Comparison of ENCODE assay signal across 9 cellular contexts in genomic region chr4:56821394-56822263, GRCh38. TPM values are rescaled to one million over a fixed set of nuclear protein-coding genes. Genes with fewer than 3 reads are reported as not detected.
A peak's percentile ranks its signal among the peaks of the same experiment; 100 is the strongest.
DNase-seq lines count a peak whose midpoint lies in the region; ATAC-seq, FAIRE-seq and TF ChIP-seq lines count a peak whose summit lies in the region.
"Had no signal": no experiment of that assay in that cellular context is flagged by ENCODE, and none has a peak within 500 bp of the region (broad histone marks: within the 10 kb centered on the region; RNA-seq: fewer than 3 reads in every experiment).

Gene SPINK2, minus strand, starts transcription at chr4:56821701. Its CDS starts 39 bp downstream, at chr4:56821662.

- H3K36me3 Mint-ChIP-seq in activated T-helper 1 cell treated with anti-CD3 and anti-CD28 coated beads, Interleukin-12 subunit alpha, Interleukin-12 subunit beta, Interleukin-2, Interleukin-4 antibody, amounts not matched to agents 30 ng/mL and 10 ng/mL and 1 ng/mL, durations not matched to agents 14 hours and 24 hours and 36 hours (ENCODE audit: low read depth), result no peaks in the 10 kb centered on the region

- DNase-seq in DND-41, result peak; percentile 62
- DNase-seq in NCI-H82 (lab: John Stamatoyannopoulos, UW), result peak; percentile 76
- DNase-seq in activated T-helper 1 cell treated with anti-CD3 and anti-CD28 coated beads, Interleukin-12 subunit alpha, Interleukin-12 subunit beta, Interleukin-2, Interleukin-4 antibody, amounts not matched to agents 30 ng/mL and 10 ng/mL and 1 ng/mL, durations not matched to agents 14 hours and 24 hours and 36 hours (ENCODE audit: low spot score), result peak; percentile 44
- peak in 1 of 2 donors; percentile 74 for DNase-seq in cardiac muscle cell (ENCODE audit: low read depth in 1 of 2, low spot score in 1 of 2)
- DNase-seq in skeletal muscle cell (ENCODE audit: low read depth), result no peak
- DNase-seq in urothelium cell line (ENCODE audit: low spot score), result no peak

- H3K9me3 ChIP-seq in DND-41 (ENCODE audit: insufficient read depth, low read length, severe bottlenecking) (no peaks in the 10 kb centered on the region), cardiac muscle cell (ENCODE audit: low read depth) (no peaks in the 10 kb centered on the region)
- H3K9me3 ChIP-seq: adrenal gland had no signal

- peak within 1 kb of the TSS; percentile 58; the same call in 1 of the 2 replicates for H2AFZ ChIP-seq in DND-41 (ENCODE audit: low read depth, low read length)

- H3K36me3 ChIP-seq in DND-41 (ENCODE audit: insufficient read depth, low read length) (no peaks in the 10 kb centered on the region), cardiac muscle cell (no peaks in the 10 kb centered on the region)
- H3K36me3 ChIP-seq: adrenal gland had no signal

- no peaks in the 10 kb centered on the region for H3K9me3 Mint-ChIP-seq in activated T-helper 1 cell treated with anti-CD3 and anti-CD28 coated beads, Interleukin-12 subunit alpha, Interleukin-12 subunit beta, Interleukin-2, Interleukin-4 antibody, amounts not matched to agents 30 ng/mL and 10 ng/mL and 1 ng/mL, durations not matched to agents 14 hours and 24 hours and 36 hours

- peaks cover 29% of the 10 kb centered on the region for H3K4me1 Mint-ChIP-seq in activated T-helper 1 cell treated with anti-CD3 and anti-CD28 coated beads, Interleukin-12 subunit alpha, Interleukin-12 subunit beta, Interleukin-2, Interleukin-4 antibody, amounts not matched to agents 30 ng/mL and 10 ng/mL and 1 ng/mL, durations not matched to agents 14 hours and 24 hours and 36 hours (ENCODE audit: low read depth)

- H3K79me2 ChIP-seq in DND-41 (ENCODE audit: insufficient read depth, low read length), result no peaks in the 10 kb centered on the region

- peak within 1 kb of the TSS; percentile 45 for H3K4me3 Mint-ChIP-seq in activated T-helper 1 cell treated with anti-CD3 and anti-CD28 coated beads, Interleukin-12 subunit alpha, Interleukin-12 subunit beta, Interleukin-2, Interleukin-4 antibody, amounts not matched to agents 30 ng/mL and 10 ng/mL and 1 ng/mL, durations not matched to agents 14 hours and 24 hours and 36 hours

- H3K4me3 ChIP-seq in DND-41 (ENCODE audit: low read depth in 1 of 2, low read length in 2 of 2) (peak within 1 kb of the TSS in 1 of 2 experiments; percentile 39; a peak in 2 of 4 replicates), cardiac muscle cell (peak within 1 kb of the TSS; percentile 40), skeletal muscle cell (ENCODE audit: low read depth, low read length) (peak within 1 kb of the TSS; percentile 44)

- no peak for FAIRE-seq in urothelium cell line (lab: Jason Lieb, UNC)

- H4K20me1 ChIP-seq in DND-41 (ENCODE audit: insufficient read depth, low read length), result no peaks in the 10 kb centered on the region

- no peak within 1 kb of the TSS for H3K9ac ChIP-seq in DND-41 (ENCODE audit: low read depth, low read length)

- no peak within 1 kb of the TSS for H3K27ac Mint-ChIP-seq in activated T-helper 1 cell treated with anti-CD3 and anti-CD28 coated beads, Interleukin-12 subunit alpha, Interleukin-12 subunit beta, Interleukin-2, Interleukin-4 antibody, amounts not matched to agents 30 ng/mL and 10 ng/mL and 1 ng/mL, durations not matched to agents 14 hours and 24 hours and 36 hours

- TF ChIP-seq CTCF in DND-41 (IDR thresholded peaks at IDR 0.05; ENCODE audit: borderline replicate concordance, extremely low read depth, low read length, poor library complexity, severe bottlenecking) (peak; percentile 12), cardiac muscle cell (IDR thresholded peaks at IDR 0.05; ENCODE audit: low read depth, low read length) (no peak)

- intact Hi-C loops in activated T-helper 1 cell treated with anti-CD3 and anti-CD28 coated beads, Interleukin-12 subunit alpha, Interleukin-12 subunit beta, Interleukin-2, Interleukin-4 antibody, amounts not matched to agents 30 ng/mL and 10 ng/mL and 1 ng/mL, durations not matched to agents 14 hours and 24 hours and 36 hours (cut with micrococcal nuclease), result loop anchor here (1.0 kb wide), 1 partner anchor 15 kb away; no protein-coding TSS in a partner anchor

- no peak within 1 kb of the TSS for H3K27ac ChIP-seq in DND-41 (ENCODE audit: low read length)
- no peak within 1 kb of the TSS for H3K27ac ChIP-seq in cardiac muscle cell
- H3K27ac ChIP-seq: adrenal gland had no signal

- ATAC-seq in DND-41 (ENCODE audit: insufficient read depth, low read depth) (peak; percentile 89), HG02588 (IDR thresholded peaks at IDR 0.05; ENCODE audit: unreplicated experiment) (peak; percentile 52), GM18517 (IDR thresholded peaks at IDR 0.05; ENCODE audit: unreplicated experiment) (no peak)

- H3K4me1 ChIP-seq in DND-41 (ENCODE audit: insufficient read depth, low read length) (peaks cover 9% of the 10 kb centered on the region), cardiac muscle cell (ENCODE audit: low read depth) (no peaks in the 10 kb centered on the region)
- H3K4me1 ChIP-seq: adrenal gland had no signal

- peaks cover 50% of the 10 kb centered on the region for H3K27me3 Mint-ChIP-seq in activated T-helper 1 cell treated with anti-CD3 and anti-CD28 coated beads, Interleukin-12 subunit alpha, Interleukin-12 subunit beta, Interleukin-2, Interleukin-4 antibody, amounts not matched to agents 30 ng/mL and 10 ng/mL and 1 ng/mL, durations not matched to agents 14 hours and 24 hours and 36 hours (ENCODE audit: insufficient read depth)

- H3K27me3 ChIP-seq in DND-41 (ENCODE audit: insufficient read depth, low read length, poor library complexity) (peaks cover 8% of the 10 kb centered on the region), cardiac muscle cell (peaks cover 56% of the 10 kb centered on the region)

- H3K4me2 ChIP-seq in DND-41 (ENCODE audit: insufficient read depth, low read length), result peak within 1 kb of the TSS; percentile 60

RNA-seq across cellular contexts. Expression of gene SPINK2, which starts in this region (rescaled TPM):
- not detected in 2 replicates for total RNA-seq in activated T-helper 1 cell treated with anti-CD3 and anti-CD28 coated beads, Interleukin-12 subunit alpha, Interleukin-12 subunit beta, Interleukin-2, Interleukin-4 antibody, amounts not matched to agents 30 ng/mL and 10 ng/mL and 1 ng/mL, durations not matched to agents 14 hours and 24 hours and 36 hours
- not detected in 2 replicates for total RNA-seq in cardiac muscle cell
- 0.47 TPM in 1 of 2 replicates, not detected in the other for polyA plus RNA-seq in cardiac muscle cell
- total RNA-seq: adrenal gland had no signal
- polyA plus RNA-seq: adrenal gland had no signal

Comparison
In these comparisons a context has a peak if more than half of its experiments do, and no peak if none do; other contexts are left out.
1. Peak in DNase-seq in activated T-helper 1 cell treated with anti-CD3 and anti-CD28 coated beads, Interleukin-12 subunit alpha, Interleukin-12 subunit beta, Interleukin-2, Interleukin-4 antibody, amounts not matched to agents 30 ng/mL and 10 ng/mL and 1 ng/mL, durations not matched to agents 14 hours and 24 hours and 36 hours; RNA of the gene not detected or under 1 TPM.
2. DNase-seq: peak in DND-41 (single experiment) and NCI-H82 (single experiment); none in skeletal muscle cell (single experiment) and urothelium cell line (single experiment).